33 cellular contexts compared by ENCODE assay signal in genomic region chr4:24703298-24703697, GRCh38.
"Had no signal": no experiment of that assay in that cellular context is flagged by ENCODE, and none has a peak within 500 bp of the region (broad histone marks: within the 10 kb centered on the region; RNA-seq: fewer than 3 reads in every experiment).

No MANE protein-coding gene starts in this region.

- H3K9me3 ChIP-seq: MG63 had no signal

- H3K36me3 ChIP-seq: MG63 had no signal

- H3K4me3 ChIP-seq: MG63 had no signal

- DNase-seq: Karpas-422, Kasumi-1, MG63, MM.1S, MV-4-11, NCI-H1048, NCI-H1092, NCI-H1092 treated with DMSO at 0.1 percent for 48 hours, NCI-H1105, NCI-H1105 treated with DMSO at 0.1 percent for 48 hours, NCI-H1417 treated with DMSO at 0.1 percent for 48 hours, NCI-H1436, NCI-H1436 treated with DMSO at 0.1 percent for 48 hours, NCI-H146, NCI-H1694, NCI-H1694 treated with DMSO at 0.1 percent for 48 hours, NCI-H187, NCI-H187 treated with DMSO at 0.1 percent for 48 hours, NCI-H1930, NCI-H2029, NCI-H2029 treated with DMSO at 0.1 percent for 48 hours, NCI-H2081, NCI-H2081 treated with DMSO at 0.1 percent for 48 hours, NCI-H2107, NCI-H2171, NCI-H2171 treated with DMSO at 0.1 percent for 48 hours, NCI-H2227 treated with DMSO at 0.1 percent for 48 hours, NCI-H226, NCI-H345, NCI-H446, NCI-H446 treated with DMSO at 0.1 percent for 48 hours, NCI-H510A, NCI-H510A treated with DMSO at 0.1 percent for 48 hours had no signal

- H3K27me3 ChIP-seq: MG63 had no signal
